6 cellular contexts compared by ENCODE assay signal in the genomic region with DNA sequence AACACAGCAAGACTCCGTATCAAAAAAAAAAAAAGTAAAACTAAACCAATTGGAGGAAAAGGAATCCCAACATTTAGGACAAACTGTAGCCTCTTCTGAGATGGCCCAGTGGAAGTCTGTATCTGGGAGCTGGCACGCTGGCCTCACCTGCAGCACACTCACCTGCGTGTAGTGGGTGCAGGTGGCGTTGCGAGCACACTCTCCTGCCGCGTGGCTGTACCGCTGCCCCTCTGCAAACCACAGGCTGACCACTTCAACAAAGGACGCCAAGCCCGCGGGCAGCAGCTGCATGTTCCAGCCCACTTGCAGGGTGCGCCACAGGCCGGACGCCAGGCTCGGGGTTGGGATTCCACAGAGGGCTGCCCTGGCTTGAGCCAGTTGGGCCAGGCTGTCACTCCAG. TPM values are rescaled to one million over a fixed set of nuclear protein-coding genes. Genes with fewer than 3 reads are reported as not detected.
"Had no signal": no experiment of that assay in that cellular context is flagged by ENCODE, and none has a peak within 500 bp of the region (broad histone marks: within the 10 kb centered on the region; RNA-seq: fewer than 3 reads in every experiment).

No MANE protein-coding gene starts in this region.

RNA-seq across cellular contexts. Expression of gene CLEC18B, which starts 3.4 kb away (rescaled TPM):
- total RNA-seq: pulmonary artery endothelial cell, right atrium auricular region had no signal
- polyA plus RNA-seq: naive thymus-derived CD4-positive, alpha-beta T cell; naive thymus-derived CD8-positive, alpha-beta T cell had no signal

RNA-seq across cellular contexts. Expression of gene NPIPB15, which starts 41.8 kb away (rescaled TPM):
- total RNA-seq: occipital lobe had no signal
- polyA plus RNA-seq: neural cell had no signal
